ENCODE assay signal across 34 cellular contexts in genomic region chr5:7825630-7826029, GRCh38. TPM values are rescaled to one million over a fixed set of nuclear protein-coding genes. Genes with fewer than 3 reads are reported as not detected.
"Had no signal": no experiment of that assay in that cellular context is flagged by ENCODE, and none has a peak within 500 bp of the region (broad histone marks: within the 10 kb centered on the region; RNA-seq: fewer than 3 reads in every experiment).

No MANE protein-coding gene starts in this region.

- H3K4me1 Mint-ChIP-seq: activated B cell treated with CpG ODN at 0.5 μM for 24 hours; activated naive CD4-positive, alpha-beta T cell treated with anti-CD3 and anti-CD28 coated beads, Interleukin-2, amount 50 U/mL, for 24 hours; activated naive CD8-positive, alpha-beta T cell treated with anti-CD3 and anti-CD28 coated beads for 36 hours; activated naive CD8-positive, alpha-beta T cell treated with anti-CD3 and anti-CD28 coated beads, Interleukin-2, amount 50 U/mL, for 24 hours had no signal

- H3K27ac ChIP-seq: adrenal gland, body of pancreas, esophagus muscularis mucosa, foreskin keratinocyte, gastrocnemius medialis, heart right ventricle, hepatocyte, WERI-Rb-1 had no signal

- H3K4me2 ChIP-seq: hepatocyte had no signal

- H3K27me3 ChIP-seq: adrenal gland, body of pancreas, esophagus muscularis mucosa, foreskin keratinocyte, gastrocnemius medialis, hepatocyte had no signal

- H3K79me2 ChIP-seq: hepatocyte had no signal

- FAIRE-seq: colon had no signal

- H3K36me3 Mint-ChIP-seq: activated naive CD4-positive, alpha-beta T cell treated with anti-CD3 and anti-CD28 coated beads, Interleukin-2, amount 50 U/mL, for 24 hours; activated naive CD8-positive, alpha-beta T cell treated with anti-CD3 and anti-CD28 coated beads for 36 hours had no signal

- ATAC-seq: activated CD4-positive, CD25-positive, alpha-beta regulatory T cell treated with anti-CD3 and anti-CD28 coated beads, Interleukin-2, amount 50 U/mL, for 24 hours; activated CD8-positive, alpha-beta T cell treated with anti-CD3 and anti-CD28 coated beads for 36 hours; activated naive CD8-positive, alpha-beta T cell treated with anti-CD3 and anti-CD28 coated beads, Interleukin-2, amount 50 U/mL, for 24 hours; activated T-cell treated with anti-CD3 and anti-CD28 coated beads, Interleukin-2, amount 50 U/mL, for 4 hours; body of pancreas; effector memory CD8-positive, alpha-beta T cell; foreskin keratinocyte; gastrocnemius medialis; T-helper 17 cell had no signal

- H3K4me3 Mint-ChIP-seq: activated B cell treated with CpG ODN at 0.5 μM for 24 hours; activated CD8-positive, alpha-beta T cell treated with anti-CD3 and anti-CD28 coated beads for 36 hours; activated naive CD4-positive, alpha-beta T cell treated with anti-CD3 and anti-CD28 coated beads for 36 hours; activated naive CD4-positive, alpha-beta T cell treated with anti-CD3 and anti-CD28 coated beads, Interleukin-2, amount 50 U/mL, for 24 hours; activated naive CD8-positive, alpha-beta T cell treated with anti-CD3 and anti-CD28 coated beads for 36 hours; activated naive CD8-positive, alpha-beta T cell treated with anti-CD3 and anti-CD28 coated beads, Interleukin-2, amount 50 U/mL, for 24 hours; activated T-cell treated with anti-CD3 and anti-CD28 coated beads, Interleukin-2, amount 50 U/mL, for 4 hours; effector memory CD8-positive, alpha-beta T cell; T-helper 17 cell; T-helper 2 cell treated with Interferon-gamma antibody and Interleukin-4, amounts not matched to agents 5 μg/mL and 100 μg/mL, for 36 hours had no signal

- H3K4me3 ChIP-seq: adrenal gland, body of pancreas, esophagus muscularis mucosa, gastrocnemius medialis, heart right ventricle, hepatocyte had no signal

- DNase-seq: activated B cell treated with CpG ODN at 0.5 μM for 24 hours; activated CD4-positive, alpha-beta T cell treated with anti-CD3 and anti-CD28 coated beads for 48 hours; activated CD4-positive, alpha-beta T cell treated with anti-CD3 and anti-CD28 coated beads, Interleukin-2, amount 50 U/mL, for 1 hour; activated CD4-positive, alpha-beta T cell treated with anti-CD3 and anti-CD28 coated beads, Interleukin-2, amount 50 U/mL, for 48 hours; activated CD8-positive, alpha-beta memory T cell treated with anti-CD3 and anti-CD28 coated beads for 24 hours; activated CD8-positive, alpha-beta T cell treated with anti-CD3 and anti-CD28 coated beads for 36 hours; activated effector memory CD4-positive, alpha-beta T cell treated with anti-CD3 and anti-CD28 coated beads, Interleukin-2, amount 50 U/mL, for 16 hours; activated naive CD4-positive, alpha-beta T cell treated with anti-CD3 and anti-CD28 coated beads for 36 hours; activated naive CD8-positive, alpha-beta T cell treated with anti-CD3 and anti-CD28 coated beads for 36 hours; activated naive CD8-positive, alpha-beta T cell treated with anti-CD3 and anti-CD28 coated beads, Interleukin-2, amount 50 U/mL, for 24 hours; activated T-cell treated with anti-CD3 and anti-CD28 coated beads, Interleukin-2, amount 50 U/mL, for 4 hours; adrenal gland; amygdala; aorta; body of pancreas; caudate nucleus; cortex of kidney; dermis blood vessel endothelial cell; effector CD4-positive, alpha-beta T cell; effector memory CD8-positive, alpha-beta T cell; erythroblast; foreskin keratinocyte; gastrocnemius medialis; heart right ventricle; T-helper 17 cell; T1000; WERI-Rb-1 had no signal

- H3K9me3 Mint-ChIP-seq: activated B cell treated with CpG ODN at 0.5 μM for 24 hours; activated CD8-positive, alpha-beta T cell treated with anti-CD3 and anti-CD28 coated beads for 36 hours; activated naive CD4-positive, alpha-beta T cell treated with anti-CD3 and anti-CD28 coated beads for 36 hours; activated naive CD4-positive, alpha-beta T cell treated with anti-CD3 and anti-CD28 coated beads, Interleukin-2, amount 50 U/mL, for 24 hours; activated naive CD8-positive, alpha-beta T cell treated with anti-CD3 and anti-CD28 coated beads for 36 hours; activated naive CD8-positive, alpha-beta T cell treated with anti-CD3 and anti-CD28 coated beads, Interleukin-2, amount 50 U/mL, for 24 hours; activated T-cell treated with anti-CD3 and anti-CD28 coated beads, Interleukin-2, amount 50 U/mL, for 4 hours; activated T-helper 2 cell treated with anti-CD3 and anti-CD28 coated beads, Interferon-gamma antibody, Interleukin-2, Interleukin-4, amounts not matched to agents 10 μg/mL and 5 μg/mL and 100 μg/mL, durations not matched to agents 14 hours and 24 hours and 36 hours; effector memory CD8-positive, alpha-beta T cell; T-helper 2 cell treated with Interferon-gamma antibody and Interleukin-4, amounts not matched to agents 5 μg/mL and 100 μg/mL, for 36 hours had no signal

- H3K9me3 ChIP-seq: adrenal gland, body of pancreas, esophagus muscularis mucosa, gastrocnemius medialis, heart right ventricle had no signal

- H3K36me3 ChIP-seq: adrenal gland, heart right ventricle had no signal

- H2AFZ ChIP-seq: hepatocyte had no signal

- H3K4me1 ChIP-seq: adrenal gland, body of pancreas, foreskin keratinocyte had no signal

- H3K27ac Mint-ChIP-seq: activated B cell treated with CpG ODN at 0.5 μM for 24 hours; activated CD8-positive, alpha-beta T cell treated with anti-CD3 and anti-CD28 coated beads for 36 hours; activated naive CD4-positive, alpha-beta T cell treated with anti-CD3 and anti-CD28 coated beads for 36 hours; activated naive CD4-positive, alpha-beta T cell treated with anti-CD3 and anti-CD28 coated beads, Interleukin-2, amount 50 U/mL, for 24 hours; activated naive CD8-positive, alpha-beta T cell treated with anti-CD3 and anti-CD28 coated beads for 36 hours; activated naive CD8-positive, alpha-beta T cell treated with anti-CD3 and anti-CD28 coated beads, Interleukin-2, amount 50 U/mL, for 24 hours; activated T-helper 2 cell treated with anti-CD3 and anti-CD28 coated beads, Interferon-gamma antibody, Interleukin-2, Interleukin-4, amounts not matched to agents 10 μg/mL and 5 μg/mL and 100 μg/mL, durations not matched to agents 14 hours and 24 hours and 36 hours; effector memory CD8-positive, alpha-beta T cell; T-helper 17 cell; T-helper 2 cell treated with Interferon-gamma antibody and Interleukin-4, amounts not matched to agents 5 μg/mL and 100 μg/mL, for 36 hours had no signal

- H3K27me3 Mint-ChIP-seq: activated naive CD8-positive, alpha-beta T cell treated with anti-CD3 and anti-CD28 coated beads for 36 hours had no signal

RNA-seq across cellular contexts. Expression of gene CFAP90, which starts 25.3 kb away (rescaled TPM):
- total RNA-seq: activated B cell treated with CpG ODN at 0.5 μM for 24 hours; activated CD8-positive, alpha-beta T cell treated with anti-CD3 and anti-CD28 coated beads for 36 hours; activated naive CD4-positive, alpha-beta T cell treated with anti-CD3 and anti-CD28 coated beads for 36 hours; activated naive CD8-positive, alpha-beta T cell treated with anti-CD3 and anti-CD28 coated beads for 36 hours; activated T-cell treated with anti-CD3 and anti-CD28 coated beads, Interleukin-2, amount 50 U/mL, for 4 hours; activated T-helper 2 cell treated with anti-CD3 and anti-CD28 coated beads, Interferon-gamma antibody, Interleukin-2, Interleukin-4, amounts not matched to agents 10 μg/mL and 5 μg/mL and 100 μg/mL, durations not matched to agents 14 hours and 24 hours and 36 hours; dermis blood vessel endothelial cell; foreskin keratinocyte; gastrocnemius medialis; T-helper 17 cell had no signal
